In the genomic region with DNA sequence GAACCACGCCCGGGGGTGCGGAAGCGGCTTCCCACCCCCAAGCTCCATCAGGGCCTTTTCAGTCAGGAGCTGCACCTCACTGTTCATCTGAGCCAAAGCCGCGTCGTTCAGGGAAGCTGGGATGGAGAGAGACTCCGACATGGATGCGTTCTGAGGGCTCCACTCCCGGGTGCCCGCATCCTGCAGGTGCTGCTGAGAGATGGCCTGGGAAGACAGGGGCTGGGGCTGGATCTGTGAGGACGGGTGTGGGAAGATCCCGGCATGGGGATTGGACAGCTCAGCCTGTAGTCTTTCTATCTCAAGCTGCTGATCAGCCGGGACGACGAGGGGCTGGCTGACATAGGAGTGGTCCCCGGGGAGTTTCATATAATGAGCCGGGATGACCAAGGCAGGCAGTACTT, we compare ENCODE assay signal across 12 cellular contexts. TPM values are rescaled to one million over a fixed set of nuclear protein-coding genes. Genes with fewer than 3 reads are reported as not detected.
A peak's percentile ranks its signal among the peaks of the same experiment; 100 is the strongest.
DNase-seq lines count a peak whose midpoint lies in the region; ATAC-seq and TF ChIP-seq lines count a peak whose summit lies in the region.
"Had no signal": no experiment of that assay in that cellular context is flagged by ENCODE, and none has a peak within 500 bp of the region (broad histone marks: within the 10 kb centered on the region; RNA-seq: fewer than 3 reads in every experiment).

No MANE protein-coding gene starts in this region.

- DNase-seq in BE2C: peak; percentile 51
- peak; percentile 61 for DNase-seq in SK-N-DZ (ENCODE audit: low spot score)
- DNase-seq in glutamatergic neuron: peak; percentile 72
- DNase-seq in upper lobe of right lung: no peak
- DNase-seq in GM19238 (ENCODE audit: insufficient read length, low spot score): no peak
- DNase-seq in CD1c-positive myeloid dendritic cell (ENCODE audit: extremely low spot score): no peak
- DNase-seq: CD4-positive, alpha-beta memory T cell; DMS153; DMS79; GDM1 had no signal

- H3K27ac ChIP-seq in upper lobe of right lung: no peak overlapping the region
- H3K27ac ChIP-seq: C4-2B had no signal

- H3K4me1 ChIP-seq in BE2C: no peaks in the 10 kb centered on the region
- no peaks in the 10 kb centered on the region for H3K4me1 ChIP-seq in upper lobe of right lung

- peaks cover 7% of the 10 kb centered on the region for H3K27me3 Mint-ChIP-seq in glutamatergic neuron (ENCODE audit: unreplicated experiment)
- H3K27me3 Mint-ChIP-seq: CD4-positive, alpha-beta memory T cell had no signal

- no peak for TF ChIP-seq CTCF in BE2C (IDR thresholded peaks at IDR 0.05; ENCODE audit: low read depth, low read length)
- TF ChIP-seq CTCF in glutamatergic neuron (IDR thresholded peaks at IDR 0.05; ENCODE audit: partially characterized antibody, unreplicated experiment): no peak
- TF ChIP-seq CTCF in upper lobe of right lung (IDR thresholded peaks at IDR 0.05): no peak

- no peaks in the 10 kb centered on the region for H3K9me3 ChIP-seq in BE2C
- H3K9me3 ChIP-seq in upper lobe of right lung: no peaks in the 10 kb centered on the region
- H3K9me3 ChIP-seq: HAP-1 had no signal

- peak overlapping the region; percentile 77 for H3K4me3 Mint-ChIP-seq in glutamatergic neuron (ENCODE audit: unreplicated experiment)
- H3K4me3 Mint-ChIP-seq: CD4-positive, alpha-beta memory T cell had no signal

- peaks cover 41% of the 10 kb centered on the region for H3K4me1 Mint-ChIP-seq in glutamatergic neuron (ENCODE audit: low read depth, unreplicated experiment)

- intact Hi-C loops in upper lobe of right lung (cut with DNase I): no loop called here

- no peaks in the 10 kb centered on the region for H3K27me3 ChIP-seq in BE2C
- H3K27me3 ChIP-seq in upper lobe of right lung: no peaks in the 10 kb centered on the region

- peak overlapping the region; percentile 91 for H3K27ac Mint-ChIP-seq in glutamatergic neuron (ENCODE audit: unreplicated experiment)

- H3K4me3 ChIP-seq in BE2C (ENCODE audit: low read depth, low read length): no peak overlapping the region
- H3K4me3 ChIP-seq in upper lobe of right lung: no peak overlapping the region
- H3K4me3 ChIP-seq: HAP-1 had no signal

- peaks cover 9% of the 10 kb centered on the region for H3K36me3 Mint-ChIP-seq in glutamatergic neuron (ENCODE audit: unreplicated experiment)

- peak; percentile 14 for ATAC-seq in upper lobe of right lung

- H3K36me3 ChIP-seq in BE2C: no peaks in the 10 kb centered on the region
- no peaks in the 10 kb centered on the region for H3K36me3 ChIP-seq in upper lobe of right lung
- H3K36me3 ChIP-seq: HAP-1 had no signal

- H3K9me3 Mint-ChIP-seq in glutamatergic neuron (ENCODE audit: unreplicated experiment): peaks cover 21% of the 10 kb centered on the region
- H3K9me3 Mint-ChIP-seq: CD4-positive, alpha-beta memory T cell had no signal

RNA-seq across cellular contexts. Expression of a gene that starts 45.0 kb away (rescaled TPM):
- 4.8 TPM for polyA plus RNA-seq in BE2C (2012; ENCODE audit: insufficient read depth, insufficient read length, low read depth)
- polyA plus RNA-seq in SK-N-DZ (2014; cell fraction: cytosol; rRNA removed): 10.8 and 13.0 TPM in 2 replicates
- polyA plus RNA-seq in SK-N-DZ (2014; cell fraction: nucleus; rRNA removed): 11.3 and 15.0 TPM in 2 replicates
- total RNA-seq in glutamatergic neuron (ENCODE audit: unreplicated experiment) (33.4 TPM), upper lobe of right lung (12.4 TPM)

Comparison
In these comparisons a context has a peak if more than half of its experiments do, and no peak if none do; other contexts are left out.
1. DNase-seq: peak in BE2C (single experiment), SK-N-DZ (single experiment) and glutamatergic neuron (single experiment); none in upper lobe of right lung (single experiment), GM19238 (single experiment) and CD1c-positive myeloid dendritic cell (single experiment).